Comparison of ENCODE assay signal across 20 cellular contexts in genomic region chr2:128450211-128451015, GRCh38.
DNase-seq lines count a peak whose midpoint lies in the region; ATAC-seq, FAIRE-seq and TF ChIP-seq lines count a peak whose summit lies in the region.
"Had no signal": no experiment of that assay in that cellular context is flagged by ENCODE, and none has a peak within 500 bp of the region (broad histone marks: within the 10 kb centered on the region; RNA-seq: fewer than 3 reads in every experiment).

No MANE protein-coding gene starts in this region.

- H3K27me3 ChIP-seq in HepG2 (ENCODE audit: control insufficient read depth in 1 of 2, insufficient read depth in 2 of 2, low read length in 2 of 2): peaks cover 2 to 7% of the 10 kb centered on the region in 2 experiments; a peak in 2 of 5 replicates
- H3K27me3 ChIP-seq in tibial artery: no peaks in the 10 kb centered on the region
- H3K27me3 ChIP-seq: cardiac muscle cell, thyroid gland had no signal

- no peak for ATAC-seq in activated CD8-positive, alpha-beta memory T cell treated with anti-CD3 and anti-CD28 coated beads, Interleukin-2, amount 10 ng/mL, durations not matched to agents 7 days and 5 days
- ATAC-seq in HepG2: no peak
- ATAC-seq in HG03378 (IDR thresholded peaks at IDR 0.05; ENCODE audit: unreplicated experiment): no peak
- ATAC-seq: activated CD8-positive, alpha-beta T cell treated with anti-CD3 and anti-CD28 coated beads, Interleukin-2, amount 10 ng/mL, durations not matched to agents 7 days and 5 days; gastroesophageal sphincter; naive thymus-derived CD8-positive, alpha-beta T cell had no signal

- H3K4me2 ChIP-seq in HepG2 (ENCODE audit: low read depth, low read length): no peak overlapping the region

- H3K4me3 ChIP-seq in HepG2 (replicated peaks in 1 of 3; ENCODE audit: insufficient read depth in 1 of 3, low read depth in 2 of 3, low read length in 3 of 3) (no peak overlapping the region), tibial artery (no peak overlapping the region)
- H3K4me3 ChIP-seq: cardiac muscle cell, dorsolateral prefrontal cortex, gastroesophageal sphincter, thyroid gland had no signal

- H3K4me1 ChIP-seq in HepG2 (ENCODE audit: insufficient read depth, low read length): no peaks in the 10 kb centered on the region
- H3K4me1 ChIP-seq in tibial artery: no peaks in the 10 kb centered on the region
- H3K4me1 ChIP-seq: gastroesophageal sphincter, thyroid gland had no signal

- H3K27ac Mint-ChIP-seq in activated CD8-positive, alpha-beta memory T cell treated with anti-CD3 and anti-CD28 coated beads, Interleukin-2, amount 10 ng/mL, durations not matched to agents 7 days and 5 days: no peak overlapping the region
- H3K27ac Mint-ChIP-seq: activated B cell treated with CpG ODN at 0.5 μM for 24 hours; activated CD8-positive, alpha-beta T cell treated with anti-CD3 and anti-CD28 coated beads, Interleukin-2, amount 10 ng/mL, durations not matched to agents 7 days and 5 days; stimulated activated effector memory CD8-positive, alpha-beta T cell treated with anti-CD3 and anti-CD28 coated beads, Interleukin-12 subunit alpha, Interleukin-12 subunit beta, amount 100 ng/mL, for 72 hours had no signal

- no peak for FAIRE-seq in HepG2 (lab: Jason Lieb, UNC)
- FAIRE-seq in GM12891 (lab: Jason Lieb, UNC): no peak

- BruUV-seq in HepG2 (replicated peaks; lab: Mats Ljungman, UMichigan): no TSS peak

- no peak overlapping the region for H2AFZ ChIP-seq in HepG2 (ENCODE audit: low read length)

- TF ChIP-seq CTCF in HepG2 (CRISPR knock-in tag; IDR thresholded peaks at IDR 0.05) (no peak), tibial artery (IDR thresholded peaks at IDR 0.05) (no peak)

- H3K36me3 Mint-ChIP-seq in activated CD8-positive, alpha-beta memory T cell treated with anti-CD3 and anti-CD28 coated beads, Interleukin-2, amount 10 ng/mL, durations not matched to agents 7 days and 5 days: no peaks in the 10 kb centered on the region
- H3K36me3 Mint-ChIP-seq: naive thymus-derived CD8-positive, alpha-beta T cell; stimulated activated effector memory CD8-positive, alpha-beta T cell treated with anti-CD3 and anti-CD28 coated beads, Interleukin-12 subunit alpha, Interleukin-12 subunit beta, amount 100 ng/mL, for 72 hours had no signal

- TF ChIP-seq POLR2A in HepG2 (IDR thresholded peaks at IDR 0.05; ENCODE audit: insufficient read depth in 1 of 2, low read depth in 2 of 2, low read length in 2 of 2): no peak
- no peak for TF ChIP-seq POLR2A in GM12891 (IDR thresholded peaks at IDR 0.05; ENCODE audit: low read depth, low read length)

- H3K9me3 Mint-ChIP-seq in activated CD8-positive, alpha-beta memory T cell treated with anti-CD3 and anti-CD28 coated beads, Interleukin-2, amount 10 ng/mL, durations not matched to agents 7 days and 5 days (ENCODE audit: low read depth): no peaks in the 10 kb centered on the region
- H3K9me3 Mint-ChIP-seq: activated B cell treated with CpG ODN at 0.5 μM for 24 hours; stimulated activated effector memory CD8-positive, alpha-beta T cell treated with anti-CD3 and anti-CD28 coated beads, Interleukin-12 subunit alpha, Interleukin-12 subunit beta, amount 100 ng/mL, for 72 hours had no signal

- H3K79me2 ChIP-seq in HepG2 (ENCODE audit: insufficient read depth, low read length): no peaks in the 10 kb centered on the region

- TF ChIP-seq RAD21 in HepG2 (CRISPR knock-in tag; IDR thresholded peaks at IDR 0.05): no peak

- no peaks in the 10 kb centered on the region for H3K4me1 Mint-ChIP-seq in activated CD8-positive, alpha-beta memory T cell treated with anti-CD3 and anti-CD28 coated beads, Interleukin-2, amount 10 ng/mL, durations not matched to agents 7 days and 5 days
- H3K4me1 Mint-ChIP-seq: activated B cell treated with CpG ODN at 0.5 μM for 24 hours; stimulated activated effector memory CD8-positive, alpha-beta T cell treated with anti-CD3 and anti-CD28 coated beads, Interleukin-12 subunit alpha, Interleukin-12 subunit beta, amount 100 ng/mL, for 72 hours had no signal

- POLR2A ChIA-PET in HepG2 (lab: Yijun Ruan, JAX): no interaction called here

- no peaks in the 10 kb centered on the region for H4K20me1 ChIP-seq in HepG2 (ENCODE audit: insufficient read depth, low read length)

- DNase-seq in NCI-H2227 (lab: John Stamatoyannopoulos, UW; ENCODE audit: unreplicated experiment) (peak; percentile 22), NCI-H2227 treated with DMSO at 0.1 percent for 48 hours (lab: John Stamatoyannopoulos, UW) (no peak), HepG2 (ENCODE audit: low spot score) (no peak), tibial artery (peak; percentile 18 to 51), NCI-H226 (no peak), GM12891 (ENCODE audit: insufficient read length, low spot score) (no peak)
- DNase-seq in activated CD8-positive, alpha-beta memory T cell treated with anti-CD3 and anti-CD28 coated beads, Interleukin-2, amount 10 ng/mL, durations not matched to agents 7 days and 5 days: peak; percentile 29
- DNase-seq: 8988T; activated B cell treated with CpG ODN at 0.5 μM for 24 hours; activated CD8-positive, alpha-beta T cell treated with anti-CD3 and anti-CD28 coated beads, Interleukin-2, amount 10 ng/mL, durations not matched to agents 7 days and 5 days; GOT3; kidney glomerular epithelial cell; NCI-H2171 treated with DMSO at 0.1 percent for 48 hours; thyroid gland had no signal

- no peak overlapping the region for H3K9ac ChIP-seq in HepG2 (ENCODE audit: insufficient read depth, low read depth, low read length)

- 61% methylated on average over 11 of the region's 14 CpGs for WGBS in HepG2 (ENCODE audit: low lambda C conversion rate)

- no peak for TF ChIP-seq EP300 in HepG2 (IDR thresholded peaks at IDR 0.05; ENCODE audit: low read depth in 2 of 2, low read length in 2 of 2)
- TF ChIP-seq EP300 in HepG2 (CRISPR knock-in tag; IDR thresholded peaks at IDR 0.05; ENCODE audit: borderline replicate concordance): no peak

- no peaks in the 10 kb centered on the region for H3K9me3 ChIP-seq in HepG2 (ENCODE audit: low read length)
- no peaks in the 10 kb centered on the region for H3K9me3 ChIP-seq in tibial artery
- H3K9me3 ChIP-seq: gastroesophageal sphincter, thyroid gland had no signal

- intact Hi-C loops in HepG2 (cut with micrococcal nuclease; ENCODE audit: unreplicated experiment): no loop called here
- intact Hi-C loops in tibial artery (cut with DNase I; ENCODE audit: low total_unique reads): no loop called here

- CTCF ChIA-PET in activated CD8-positive, alpha-beta memory T cell treated with anti-CD3 and anti-CD28 coated beads, Interleukin-2, amount 10 ng/mL, durations not matched to agents 7 days and 5 days (lab: Charles Lee): no interaction called here
- CTCF ChIA-PET in HepG2 (lab: Yijun Ruan, JAX; ENCODE audit: low intra/inter-chr PET ratio, low total read pairs): no interaction called here

- in situ Hi-C loops in HepG2 (cut with HindIII; ENCODE audit: extremely low pct_ligation_motif_present, low pct_unique_long_range_greater_than_20kb): no loop called here

- peaks cover 2% of the 10 kb centered on the region for H3K27me3 Mint-ChIP-seq in activated CD8-positive, alpha-beta memory T cell treated with anti-CD3 and anti-CD28 coated beads, Interleukin-2, amount 10 ng/mL, durations not matched to agents 7 days and 5 days

- no peaks in the 10 kb centered on the region for H3K36me3 ChIP-seq in HepG2 (replicated peaks in 1 of 2; ENCODE audit: control insufficient read depth in 1 of 2, insufficient read depth in 2 of 2, low read length in 2 of 2)
- H3K36me3 ChIP-seq in tibial artery: no peaks in the 10 kb centered on the region
- H3K36me3 ChIP-seq: cardiac muscle cell, gastroesophageal sphincter, thyroid gland had no signal

- no peak overlapping the region for H3K4me3 Mint-ChIP-seq in activated CD8-positive, alpha-beta memory T cell treated with anti-CD3 and anti-CD28 coated beads, Interleukin-2, amount 10 ng/mL, durations not matched to agents 7 days and 5 days
- H3K4me3 Mint-ChIP-seq: activated B cell treated with CpG ODN at 0.5 μM for 24 hours; activated CD8-positive, alpha-beta T cell treated with anti-CD3 and anti-CD28 coated beads, Interleukin-2, amount 10 ng/mL, durations not matched to agents 7 days and 5 days; naive thymus-derived CD8-positive, alpha-beta T cell; stimulated activated effector memory CD8-positive, alpha-beta T cell treated with anti-CD3 and anti-CD28 coated beads, Interleukin-12 subunit alpha, Interleukin-12 subunit beta, amount 100 ng/mL, for 72 hours had no signal

- H3K27ac ChIP-seq in HepG2 (ENCODE audit: extremely low read length, insufficient read depth, low read length) (no peak overlapping the region), tibial artery (no peak overlapping the region)
- H3K27ac ChIP-seq: cardiac muscle cell, dorsolateral prefrontal cortex, gastroesophageal sphincter, thyroid gland had no signal

TF ChIP-seq in HepG2, 621 proteins besides CTCF, POLR2A, EP300 and RAD21 (continues in another document):
- peak; percentile 5 for TF ChIP-seq HNRNPLL (IDR thresholded peaks at IDR 0.05; ENCODE audit: low read depth, low read length, poor library complexity, severe bottlenecking)

TF ChIP-seq in GM12891, 5 proteins besides CTCF, POLR2A, EP300 and RAD21:
- TF ChIP-seq POLR2AphosphoS5 (IDR thresholded peaks at IDR 0.05; ENCODE audit: low read depth, low read length) (no peak), PAX5 (IDR thresholded peaks at IDR 0.05; ENCODE audit: insufficient read depth, low read length, severe bottlenecking) (no peak), TAF1 (IDR thresholded peaks at IDR 0.05; ENCODE audit: low read depth, low read length) (no peak)

Comparison
In these comparisons a context has a peak if more than half of its experiments do, and no peak if none do; other contexts are left out.
1. DNase-seq: peak in NCI-H2227 (single experiment), activated CD8-positive, alpha-beta memory T cell treated with anti-CD3 and anti-CD28 coated beads, Interleukin-2, amount 10 ng/mL, durations not matched to agents 7 days and 5 days (single experiment) and tibial artery (2 of 2); none in NCI-H2227 treated with DMSO at 0.1 percent for 48 hours (single experiment), HepG2 (single experiment), NCI-H226 (single experiment) and GM12891 (single experiment).